Comparison of ENCODE assay signal across 14 cellular contexts in the genomic region with DNA sequence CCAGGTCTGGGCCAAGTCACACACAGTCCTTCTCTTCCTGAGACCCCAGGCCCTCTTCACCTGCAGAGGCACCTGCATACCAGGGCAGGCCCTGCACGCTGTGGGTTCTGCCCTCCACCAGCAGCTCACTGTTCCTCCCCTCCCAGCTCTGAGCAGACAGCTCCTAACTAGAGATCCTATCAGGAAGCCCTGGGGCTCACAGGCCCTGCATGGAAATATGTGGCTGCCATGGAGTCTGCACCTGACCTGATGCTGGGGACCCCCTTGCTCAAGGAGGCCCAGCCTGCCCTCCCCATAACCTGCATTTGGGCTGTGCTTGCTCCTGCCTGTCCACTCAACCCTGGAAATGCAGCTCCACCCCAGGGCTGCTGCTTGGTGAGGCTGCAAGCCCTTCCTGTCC. TPM values are rescaled to one million over a fixed set of nuclear protein-coding genes. Genes with fewer than 3 reads are reported as not detected.
DNase-seq lines count a peak whose midpoint lies in the region; ATAC-seq and TF ChIP-seq lines count a peak whose summit lies in the region.
"Had no signal": no experiment of that assay in that cellular context is flagged by ENCODE, and none has a peak within 500 bp of the region (broad histone marks: within the 10 kb centered on the region; RNA-seq: fewer than 3 reads in every experiment).

No MANE protein-coding gene starts in this region.

- no peaks in the 10 kb centered on the region for H3K9me3 Mint-ChIP-seq in activated naive CD8-positive, alpha-beta T cell treated with anti-CD3 and anti-CD28 coated beads, Interleukin-2, amount 50 U/mL, for 24 hours
- H3K9me3 Mint-ChIP-seq in activated naive CD8-positive, alpha-beta T cell treated with anti-CD3 and anti-CD28 coated beads for 36 hours: no peaks in the 10 kb centered on the region
- H3K9me3 Mint-ChIP-seq in chondrocyte (ENCODE audit: low read depth): no peaks in the 10 kb centered on the region
- H3K9me3 Mint-ChIP-seq in osteocyte (ENCODE audit: unreplicated experiment): no peaks in the 10 kb centered on the region
- H3K9me3 Mint-ChIP-seq in glutamatergic neuron (ENCODE audit: unreplicated experiment): peaks cover 1% of the 10 kb centered on the region
- H3K9me3 Mint-ChIP-seq: CD8-positive, alpha-beta memory T cell; IgD-negative memory B cell had no signal

- H3K36me3 Mint-ChIP-seq in activated naive CD8-positive, alpha-beta T cell treated with anti-CD3 and anti-CD28 coated beads, Interleukin-2, amount 50 U/mL, for 24 hours (ENCODE audit: low read depth): no peaks in the 10 kb centered on the region
- H3K36me3 Mint-ChIP-seq in activated naive CD8-positive, alpha-beta T cell treated with anti-CD3 and anti-CD28 coated beads for 36 hours: no peaks in the 10 kb centered on the region
- H3K36me3 Mint-ChIP-seq in chondrocyte (ENCODE audit: low read depth) (no peaks in the 10 kb centered on the region), osteocyte (ENCODE audit: unreplicated experiment) (no peaks in the 10 kb centered on the region), glutamatergic neuron (ENCODE audit: unreplicated experiment) (peaks cover 5% of the 10 kb centered on the region)
- H3K36me3 Mint-ChIP-seq: CD8-positive, alpha-beta memory T cell; IgD-negative memory B cell had no signal

- H3K27ac Mint-ChIP-seq in activated naive CD8-positive, alpha-beta T cell treated with anti-CD3 and anti-CD28 coated beads, Interleukin-2, amount 50 U/mL, for 24 hours: no peak overlapping the region
- no peak overlapping the region for H3K27ac Mint-ChIP-seq in activated naive CD8-positive, alpha-beta T cell treated with anti-CD3 and anti-CD28 coated beads for 36 hours
- H3K27ac Mint-ChIP-seq in chondrocyte (ENCODE audit: unreplicated experiment) (no peak overlapping the region), osteocyte (ENCODE audit: unreplicated experiment) (no peak overlapping the region), glutamatergic neuron (ENCODE audit: unreplicated experiment) (no peak overlapping the region)

- H3K4me1 Mint-ChIP-seq in activated naive CD8-positive, alpha-beta T cell treated with anti-CD3 and anti-CD28 coated beads, Interleukin-2, amount 50 U/mL, for 24 hours: peaks cover 9% of the 10 kb centered on the region
- peaks cover 5% of the 10 kb centered on the region for H3K4me1 Mint-ChIP-seq in activated naive CD8-positive, alpha-beta T cell treated with anti-CD3 and anti-CD28 coated beads for 36 hours
- no peaks in the 10 kb centered on the region for H3K4me1 Mint-ChIP-seq in chondrocyte (ENCODE audit: low read depth)
- no peaks in the 10 kb centered on the region for H3K4me1 Mint-ChIP-seq in osteocyte (ENCODE audit: unreplicated experiment)
- H3K4me1 Mint-ChIP-seq in glutamatergic neuron (ENCODE audit: low read depth, unreplicated experiment): peaks cover 8% of the 10 kb centered on the region
- H3K4me1 Mint-ChIP-seq: CD8-positive, alpha-beta memory T cell; IgD-negative memory B cell had no signal

- H3K4me3 Mint-ChIP-seq in activated naive CD8-positive, alpha-beta T cell treated with anti-CD3 and anti-CD28 coated beads, Interleukin-2, amount 50 U/mL, for 24 hours: no peak overlapping the region
- H3K4me3 Mint-ChIP-seq in activated naive CD8-positive, alpha-beta T cell treated with anti-CD3 and anti-CD28 coated beads for 36 hours: no peak overlapping the region
- H3K4me3 Mint-ChIP-seq in chondrocyte (ENCODE audit: unreplicated experiment) (no peak overlapping the region), osteocyte (ENCODE audit: unreplicated experiment) (no peak overlapping the region), glutamatergic neuron (ENCODE audit: unreplicated experiment) (no peak overlapping the region)
- H3K4me3 Mint-ChIP-seq: CD8-positive, alpha-beta memory T cell; IgD-negative memory B cell had no signal

- peaks cover 13% of the 10 kb centered on the region for H3K27me3 Mint-ChIP-seq in activated naive CD8-positive, alpha-beta T cell treated with anti-CD3 and anti-CD28 coated beads, Interleukin-2, amount 50 U/mL, for 24 hours
- H3K27me3 Mint-ChIP-seq in activated naive CD8-positive, alpha-beta T cell treated with anti-CD3 and anti-CD28 coated beads for 36 hours: peaks cover 5% of the 10 kb centered on the region
- H3K27me3 Mint-ChIP-seq in chondrocyte (ENCODE audit: low read depth) (peaks cover 37% of the 10 kb centered on the region), osteocyte (ENCODE audit: unreplicated experiment) (peaks cover 31% of the 10 kb centered on the region), glutamatergic neuron (ENCODE audit: unreplicated experiment) (peaks cover 2% of the 10 kb centered on the region)

- ATAC-seq in activated naive CD8-positive, alpha-beta T cell treated with anti-CD3 and anti-CD28 coated beads, Interleukin-2, amount 50 U/mL, for 24 hours: peak; percentile 10

- DNase-seq in activated naive CD8-positive, alpha-beta T cell treated with anti-CD3 and anti-CD28 coated beads, Interleukin-2, amount 50 U/mL, for 24 hours: no peak
- no peak for DNase-seq in activated naive CD8-positive, alpha-beta T cell treated with anti-CD3 and anti-CD28 coated beads for 36 hours
- DNase-seq in chondrocyte (ENCODE audit: low spot score) (peak; percentile 48), osteocyte (ENCODE audit: extremely low spot score, unreplicated experiment) (peak; percentile 67), glutamatergic neuron (no peak), mesenteric fat pad (ENCODE audit: low spot score) (no peak), mucosa of gallbladder (ENCODE audit: low spot score) (no peak)
- DNase-seq: 8988T; Caco-2; CD8-positive, alpha-beta memory T cell; DND-41; GDM1; H7 had no signal

- no peak for TF ChIP-seq CTCF in chondrocyte (IDR thresholded peaks at IDR 0.05)
- no peak for TF ChIP-seq CTCF in osteocyte (IDR thresholded peaks at IDR 0.05)
- TF ChIP-seq CTCF in glutamatergic neuron (IDR thresholded peaks at IDR 0.05; ENCODE audit: partially characterized antibody, unreplicated experiment): no peak

RNA-seq across cellular contexts. Expression of gene HLA-G, which starts 14.6 kb away (rescaled TPM):
- 1 to 10 TPM in 1 of 2 experiments, under 1 TPM in 1; 0.93 to 1.4 TPM for total RNA-seq in activated naive CD8-positive, alpha-beta T cell treated with anti-CD3 and anti-CD28 coated beads for 36 hours
- total RNA-seq in chondrocyte: 0.30 to 0.46 TPM in 2 of 3 replicates, not detected in the other
- total RNA-seq in osteocyte: 0.32 and 0.68 TPM in 2 replicates
- total RNA-seq in glutamatergic neuron (ENCODE audit: unreplicated experiment): not detected
- not detected for total RNA-seq in mesenteric fat pad
- total RNA-seq in mucosa of gallbladder: 0.52 TPM
- total RNA-seq: Caco-2 had no signal

Comparison
In these comparisons a context has a peak if more than half of its experiments do, and no peak if none do; other contexts are left out.
1. DNase-seq: peak in chondrocyte (single experiment) and osteocyte (single experiment); none in activated naive CD8-positive, alpha-beta T cell treated with anti-CD3 and anti-CD28 coated beads, Interleukin-2, amount 50 U/mL, for 24 hours (single experiment), activated naive CD8-positive, alpha-beta T cell treated with anti-CD3 and anti-CD28 coated beads for 36 hours (single experiment), glutamatergic neuron (single experiment), mesenteric fat pad (single experiment) and mucosa of gallbladder (single experiment).